Comparison of ENCODE assay signal across 1 cellular context in the genomic region with DNA sequence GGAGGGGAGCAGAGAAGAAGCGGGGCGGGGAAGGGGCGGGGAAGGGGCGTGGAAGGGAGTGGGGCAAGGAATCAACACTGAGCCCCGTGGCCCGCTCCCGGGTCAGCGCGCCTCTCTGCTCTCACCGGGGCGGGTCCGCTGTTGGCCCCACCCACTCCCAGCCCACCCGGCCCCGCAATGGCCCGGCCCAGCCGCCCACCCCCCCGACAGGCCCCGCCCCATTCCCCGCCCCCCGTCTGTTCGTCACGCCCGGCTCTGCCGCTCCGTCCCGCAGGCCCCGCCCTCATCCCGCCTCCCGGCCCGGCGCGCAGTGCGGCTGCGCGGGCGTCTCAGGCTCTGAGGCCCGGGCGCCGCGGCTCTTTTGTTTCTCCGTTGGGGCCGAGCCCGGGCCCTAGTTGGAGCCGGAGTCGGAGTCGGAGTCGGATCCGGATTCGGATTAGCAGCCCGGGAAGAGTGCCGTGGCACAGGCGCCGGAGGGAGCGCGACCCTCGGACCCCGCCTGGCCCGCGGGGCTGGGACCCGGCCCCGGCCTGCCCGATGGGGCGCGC.
TF ChIP-seq lines count a peak whose summit lies in the region.

Gene ULK1, plus strand, starts transcription at position 310 of the 548 bp plus-strand sequence. CDS start 380 bp downstream, outside the sequence.

TF ChIP-seq in K562, 482 proteins besides CTCF, POLR2A, EP300 and RAD21 (continued from another document and continues in another):
- TF ChIP-seq JUN (IDR thresholded peaks at IDR 0.05; ENCODE audit: borderline replicate concordance, low read depth, low read length) (no peak), JUN (CRISPR knock-in tag; IDR thresholded peaks at IDR 0.05; ENCODE audit: borderline replicate concordance) (no peak), GABPA (tag; conservative IDR thresholded peaks at IDR 0.05; ENCODE audit: low read depth) (no peak), HBP1 (CRISPR knock-in tag; IDR thresholded peaks at IDR 0.05) (no peak), PHF20 (IDR thresholded peaks at IDR 0.05; ENCODE audit: partially characterized antibody) (no peak), ZNF57 (CRISPR knock-in tag; IDR thresholded peaks at IDR 0.05) (no peak), E2F3 (CRISPR knock-in tag; IDR thresholded peaks at IDR 0.05) (no peak), ZNF121 (CRISPR knock-in tag; conservative IDR thresholded peaks at IDR 0.05) (no peak), FUS (optimal IDR thresholded peaks at IDR 0.05; ENCODE audit: low read depth, low read length) (no peak), CSDE1 (IDR thresholded peaks at IDR 0.05) (no peak), ILK (tag; IDR thresholded peaks at IDR 0.05; ENCODE audit: borderline replicate concordance, low read depth) (no peak), PCBP1 (IDR thresholded peaks at IDR 0.05; ENCODE audit: low read depth, low read length, poor library complexity, severe bottlenecking) (peak; percentile 57), SMAD1 (IDR thresholded peaks at IDR 0.05; ENCODE audit: low read depth, low read length, partially characterized antibody) (peak; percentile 40), EZH2 (IDR thresholded peaks at IDR 0.05; ENCODE audit: borderline replicate concordance, low read depth, low read length) (no peak), HMGN3 (IDR thresholded peaks at IDR 0.05; ENCODE audit: borderline replicate concordance, extremely low read depth, insufficient read length, low read depth, low read length) (peak; percentile 38), MEF2A (IDR thresholded peaks at IDR 0.05; ENCODE audit: control insufficient read depth, low read depth, low read length) (no peak), SMAD4 (CRISPR knock-in tag; conservative IDR thresholded peaks at IDR 0.05) (no peak), SMARCB1 (IDR thresholded peaks at IDR 0.05; ENCODE audit: insufficient read length, low read depth) (no peak), ZBTB11 (CRISPR knock-in tag; IDR thresholded peaks at IDR 0.05) (peak in 1 of 3 experiments; percentile 89; a peak in 2 of 6 replicates), PHB (CRISPR knock-in tag; IDR thresholded peaks at IDR 0.05) (no peak), HDAC3 (IDR thresholded peaks at IDR 0.05; ENCODE audit: borderline replicate concordance, partially characterized antibody) (no peak), CHD1 (IDR thresholded peaks at IDR 0.05; ENCODE audit: low read length) (peak; percentile 47), CEBPB (tag; IDR thresholded peaks at IDR 0.05) (no peak), ARID2 (IDR thresholded peaks at IDR 0.05) (no peak), ETV1 (tag; conservative IDR thresholded peaks at IDR 0.05; ENCODE audit: low read depth) (no peak), TFAM (CRISPR knock-in tag; conservative IDR thresholded peaks at IDR 0.05) (no peak), RFX1 (IDR thresholded peaks at IDR 0.05) (no peak), CUX1 (CRISPR knock-in tag; IDR thresholded peaks at IDR 0.05) (no peak), TBP (optimal IDR thresholded peaks at IDR 0.05; ENCODE audit: low read depth, low read length) (peak; percentile 77), KLF1 (tag; IDR thresholded peaks at IDR 0.05) (no peak), CXXC5 (CRISPR knock-in tag; IDR thresholded peaks at IDR 0.05) (peak; percentile 34; the same call in 1 of the 2 replicates), ZSCAN29 (IDR thresholded peaks at IDR 0.05) (peak; percentile 97), RBBP5 (IDR thresholded peaks at IDR 0.05; ENCODE audit: borderline replicate concordance, insufficient read depth, low read length, poor library complexity, severe bottlenecking) (peak; percentile 32), PHF8 (IDR thresholded peaks at IDR 0.05; ENCODE audit: borderline replicate concordance, low read length) (peak; percentile 80; the same call in 1 of the 2 replicates), RBM34 (IDR thresholded peaks at IDR 0.05; ENCODE audit: borderline replicate concordance, insufficient read depth, low read length) (no peak), NONO (IDR thresholded peaks at IDR 0.05; ENCODE audit: low read depth in 2 of 2, low read length in 1 of 2) (peak in 1 of 2 experiments; percentile 48; a peak in 1 of 4 replicates), NKRF (IDR thresholded peaks at IDR 0.05; ENCODE audit: borderline replicate concordance) (no peak), MEIS2 (IDR thresholded peaks at IDR 0.05; ENCODE audit: partially characterized antibody) (peak; percentile 59)
- TF ChIP-seq, protein P1, sequence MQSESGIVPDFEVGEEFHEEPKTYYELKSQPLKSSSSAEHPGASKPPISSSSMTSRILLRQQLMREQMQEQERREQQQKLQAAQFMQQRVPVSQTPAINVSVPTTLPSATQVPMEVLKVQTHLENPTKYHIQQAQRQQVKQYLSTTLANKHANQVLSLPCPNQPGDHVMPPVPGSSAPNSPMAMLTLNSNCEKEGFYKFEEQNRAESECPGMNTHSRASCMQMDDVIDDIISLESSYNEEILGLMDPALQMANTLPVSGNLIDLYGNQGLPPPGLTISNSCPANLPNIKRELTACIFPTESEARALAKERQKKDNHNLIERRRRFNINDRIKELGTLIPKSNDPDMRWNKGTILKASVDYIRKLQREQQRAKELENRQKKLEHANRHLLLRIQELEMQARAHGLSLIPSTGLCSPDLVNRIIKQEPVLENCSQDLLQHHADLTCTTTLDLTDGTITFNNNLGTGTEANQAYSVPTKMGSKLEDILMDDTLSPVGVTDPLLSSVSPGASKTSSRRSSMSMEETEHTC (IDR thresholded peaks at IDR 0.05): no peak
- TF ChIP-seq, protein P2, sequence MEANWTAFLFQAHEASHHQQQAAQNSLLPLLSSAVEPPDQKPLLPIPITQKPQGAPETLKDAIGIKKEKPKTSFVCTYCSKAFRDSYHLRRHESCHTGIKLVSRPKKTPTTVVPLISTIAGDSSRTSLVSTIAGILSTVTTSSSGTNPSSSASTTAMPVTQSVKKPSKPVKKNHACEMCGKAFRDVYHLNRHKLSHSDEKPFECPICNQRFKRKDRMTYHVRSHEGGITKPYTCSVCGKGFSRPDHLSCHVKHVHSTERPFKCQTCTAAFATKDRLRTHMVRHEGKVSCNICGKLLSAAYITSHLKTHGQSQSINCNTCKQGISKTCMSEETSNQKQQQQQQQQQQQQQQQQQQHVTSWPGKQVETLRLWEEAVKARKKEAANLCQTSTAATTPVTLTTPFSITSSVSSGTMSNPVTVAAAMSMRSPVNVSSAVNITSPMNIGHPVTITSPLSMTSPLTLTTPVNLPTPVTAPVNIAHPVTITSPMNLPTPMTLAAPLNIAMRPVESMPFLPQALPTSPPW (CRISPR knock-in tag; IDR thresholded peaks at IDR 0.05): peak; percentile 89
- TF ChIP-seq, protein P3, sequence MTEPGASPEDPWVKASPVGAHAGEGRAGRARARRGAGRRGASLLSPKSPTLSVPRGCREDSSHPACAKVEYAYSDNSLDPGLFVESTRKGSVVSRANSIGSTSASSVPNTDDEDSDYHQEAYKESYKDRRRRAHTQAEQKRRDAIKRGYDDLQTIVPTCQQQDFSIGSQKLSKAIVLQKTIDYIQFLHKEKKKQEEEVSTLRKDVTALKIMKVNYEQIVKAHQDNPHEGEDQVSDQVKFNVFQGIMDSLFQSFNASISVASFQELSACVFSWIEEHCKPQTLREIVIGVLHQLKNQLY (CRISPR knock-in tag; conservative IDR thresholded peaks at IDR 0.05): no peak
- TF ChIP-seq, protein P4, sequence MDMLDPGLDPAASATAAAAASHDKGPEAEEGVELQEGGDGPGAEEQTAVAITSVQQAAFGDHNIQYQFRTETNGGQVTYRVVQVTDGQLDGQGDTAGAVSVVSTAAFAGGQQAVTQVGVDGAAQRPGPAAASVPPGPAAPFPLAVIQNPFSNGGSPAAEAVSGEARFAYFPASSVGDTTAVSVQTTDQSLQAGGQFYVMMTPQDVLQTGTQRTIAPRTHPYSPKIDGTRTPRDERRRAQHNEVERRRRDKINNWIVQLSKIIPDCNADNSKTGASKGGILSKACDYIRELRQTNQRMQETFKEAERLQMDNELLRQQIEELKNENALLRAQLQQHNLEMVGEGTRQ (CRISPR knock-in tag; IDR thresholded peaks at IDR 0.05): no peak
- TF ChIP-seq, protein P5, sequence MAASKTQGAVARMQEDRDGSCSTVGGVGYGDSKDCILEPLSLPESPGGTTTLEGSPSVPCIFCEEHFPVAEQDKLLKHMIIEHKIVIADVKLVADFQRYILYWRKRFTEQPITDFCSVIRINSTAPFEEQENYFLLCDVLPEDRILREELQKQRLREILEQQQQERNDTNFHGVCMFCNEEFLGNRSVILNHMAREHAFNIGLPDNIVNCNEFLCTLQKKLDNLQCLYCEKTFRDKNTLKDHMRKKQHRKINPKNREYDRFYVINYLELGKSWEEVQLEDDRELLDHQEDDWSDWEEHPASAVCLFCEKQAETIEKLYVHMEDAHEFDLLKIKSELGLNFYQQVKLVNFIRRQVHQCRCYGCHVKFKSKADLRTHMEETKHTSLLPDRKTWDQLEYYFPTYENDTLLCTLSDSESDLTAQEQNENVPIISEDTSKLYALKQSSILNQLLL (CRISPR knock-in tag; IDR thresholded peaks at IDR 0.05; ENCODE audit: borderline replicate concordance): no peak
